8 cellular contexts compared by ENCODE assay signal in the genomic region with DNA sequence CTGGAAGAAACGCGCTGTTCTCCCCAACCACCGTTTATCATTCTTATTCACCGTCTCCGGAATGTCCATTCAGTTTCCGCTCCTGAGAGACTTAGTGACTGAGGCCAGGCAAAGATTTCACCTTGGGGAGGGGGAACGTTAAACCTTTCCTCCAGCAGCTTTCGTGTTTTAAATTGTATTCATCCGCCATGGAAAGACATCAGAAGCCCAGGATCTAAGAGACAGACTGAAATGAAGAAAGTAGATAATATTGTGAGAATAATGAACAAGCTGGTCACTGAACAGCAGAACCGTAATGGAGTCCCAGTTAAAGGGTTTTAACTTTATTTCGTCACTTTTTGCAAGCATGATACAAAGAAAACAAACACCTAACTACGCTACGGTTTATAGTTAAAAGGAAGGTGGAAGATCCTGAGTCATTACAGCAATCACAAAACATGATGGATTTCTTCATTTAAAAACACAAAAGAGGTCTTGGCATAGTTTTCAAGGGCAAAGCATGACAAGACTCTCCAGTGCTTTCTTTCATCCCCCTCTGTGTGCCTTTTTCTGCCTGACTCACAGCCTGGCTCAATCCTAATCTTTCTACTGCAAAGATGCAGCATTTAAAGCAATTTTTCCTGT. TPM values are rescaled to one million over a fixed set of nuclear protein-coding genes. Genes with fewer than 3 reads are reported as not detected.
DNase-seq lines count a peak whose midpoint lies in the region; ATAC-seq and TF ChIP-seq lines count a peak whose summit lies in the region.

No MANE protein-coding gene starts in this region.

- peak overlapping the region; percentile 94 for H3K4me3 Mint-ChIP-seq in activated T-helper 1 cell treated with anti-CD3 and anti-CD28 coated beads, Interleukin-12 subunit alpha, Interleukin-12 subunit beta, Interleukin-2, Interleukin-4 antibody, amounts not matched to agents 30 ng/mL and 10 ng/mL and 1 ng/mL, durations not matched to agents 14 hours and 24 hours and 36 hours

- H3K27me3 ChIP-seq in right atrium auricular region: no peaks in the 10 kb centered on the region

- peak overlapping the region; percentile 100 for H3K27ac ChIP-seq in right atrium auricular region

- intact Hi-C loops in activated T-helper 1 cell treated with anti-CD3 and anti-CD28 coated beads, Interleukin-12 subunit alpha, Interleukin-12 subunit beta, Interleukin-2, Interleukin-4 antibody, amounts not matched to agents 30 ng/mL and 10 ng/mL and 1 ng/mL, durations not matched to agents 14 hours and 24 hours and 36 hours (cut with micrococcal nuclease): loop anchor here (1.0 to 10.0 kb wide), 11 partner anchors 206 to 2001 kb away; a partner anchor contains a TSS

- H3K4me3 ChIP-seq in right atrium auricular region: peak overlapping the region; percentile 37 to 83
- peak overlapping the region; percentile 77 for H3K4me3 ChIP-seq in skeletal muscle cell (ENCODE audit: low read depth, low read length)

- no peaks in the 10 kb centered on the region for H3K9me3 Mint-ChIP-seq in activated T-helper 1 cell treated with anti-CD3 and anti-CD28 coated beads, Interleukin-12 subunit alpha, Interleukin-12 subunit beta, Interleukin-2, Interleukin-4 antibody, amounts not matched to agents 30 ng/mL and 10 ng/mL and 1 ng/mL, durations not matched to agents 14 hours and 24 hours and 36 hours

- no peaks in the 10 kb centered on the region for H3K9me3 ChIP-seq in right atrium auricular region

- H3K36me3 ChIP-seq in right atrium auricular region: no peaks in the 10 kb centered on the region

- H3K4me1 ChIP-seq in right atrium auricular region: peaks cover 0 to 35% of the 10 kb centered on the region in 2 donors

- peaks cover 2% of the 10 kb centered on the region for H3K36me3 Mint-ChIP-seq in activated T-helper 1 cell treated with anti-CD3 and anti-CD28 coated beads, Interleukin-12 subunit alpha, Interleukin-12 subunit beta, Interleukin-2, Interleukin-4 antibody, amounts not matched to agents 30 ng/mL and 10 ng/mL and 1 ng/mL, durations not matched to agents 14 hours and 24 hours and 36 hours (ENCODE audit: low read depth)

- H3K27me3 Mint-ChIP-seq in activated T-helper 1 cell treated with anti-CD3 and anti-CD28 coated beads, Interleukin-12 subunit alpha, Interleukin-12 subunit beta, Interleukin-2, Interleukin-4 antibody, amounts not matched to agents 30 ng/mL and 10 ng/mL and 1 ng/mL, durations not matched to agents 14 hours and 24 hours and 36 hours (ENCODE audit: insufficient read depth): no peaks in the 10 kb centered on the region

- peak; percentile 3 for DNase-seq in AG09319 (ENCODE audit: extremely low read depth, low read depth)
- no peak for DNase-seq in activated T-helper 1 cell treated with anti-CD3 and anti-CD28 coated beads, Interleukin-12 subunit alpha, Interleukin-12 subunit beta, Interleukin-2, Interleukin-4 antibody, amounts not matched to agents 30 ng/mL and 10 ng/mL and 1 ng/mL, durations not matched to agents 14 hours and 24 hours and 36 hours (ENCODE audit: low spot score)
- DNase-seq in right atrium auricular region (ENCODE audit: low spot score): no peak
- DNase-seq in skeletal muscle cell (ENCODE audit: low read depth): peak; percentile 39
- no peak for DNase-seq in NOMO-1 (lab: John Stamatoyannopoulos, UW; ENCODE audit: unreplicated experiment in 2 of 2)
- DNase-seq in activated CD4-positive, alpha-beta T cell treated with anti-CD3 and anti-CD28 coated beads, Interleukin-2, amount 50 U/mL, for 4 hours: no peak

- no peak for TF ChIP-seq CTCF in AG09319 (IDR thresholded peaks at IDR 0.05; ENCODE audit: low read depth, low read length)
- no peak for TF ChIP-seq CTCF in right atrium auricular region (IDR thresholded peaks at IDR 0.05)

- H3K4me1 Mint-ChIP-seq in activated T-helper 1 cell treated with anti-CD3 and anti-CD28 coated beads, Interleukin-12 subunit alpha, Interleukin-12 subunit beta, Interleukin-2, Interleukin-4 antibody, amounts not matched to agents 30 ng/mL and 10 ng/mL and 1 ng/mL, durations not matched to agents 14 hours and 24 hours and 36 hours (ENCODE audit: low read depth): peaks cover 60% of the 10 kb centered on the region

- peak overlapping the region; percentile 89 for H3K27ac Mint-ChIP-seq in activated T-helper 1 cell treated with anti-CD3 and anti-CD28 coated beads, Interleukin-12 subunit alpha, Interleukin-12 subunit beta, Interleukin-2, Interleukin-4 antibody, amounts not matched to agents 30 ng/mL and 10 ng/mL and 1 ng/mL, durations not matched to agents 14 hours and 24 hours and 36 hours

- ATAC-seq in GM21447 (IDR thresholded peaks at IDR 0.05; ENCODE audit: unreplicated experiment): peak; percentile 9
- ATAC-seq in GM18519 (IDR thresholded peaks at IDR 0.05; ENCODE audit: low FRiP score, unreplicated experiment): no peak

RNA-seq across cellular contexts. Expression of a gene that starts 0.6 kb away (rescaled TPM):
- 12.8 and 14.0 TPM in 2 replicates for total RNA-seq in activated T-helper 1 cell treated with anti-CD3 and anti-CD28 coated beads, Interleukin-12 subunit alpha, Interleukin-12 subunit beta, Interleukin-2, Interleukin-4 antibody, amounts not matched to agents 30 ng/mL and 10 ng/mL and 1 ng/mL, durations not matched to agents 14 hours and 24 hours and 36 hours
- 10 to 100 TPM; 23.5 to 24.1 TPM for total RNA-seq in right atrium auricular region

RNA-seq across cellular contexts. Expression of a gene that starts 59.1 kb away (rescaled TPM):
- total RNA-seq in activated T-helper 1 cell treated with anti-CD3 and anti-CD28 coated beads, Interleukin-12 subunit alpha, Interleukin-12 subunit beta, Interleukin-2, Interleukin-4 antibody, amounts not matched to agents 30 ng/mL and 10 ng/mL and 1 ng/mL, durations not matched to agents 14 hours and 24 hours and 36 hours: not detected in 2 replicates
- 1 to 10 TPM in 1 of 2 donors, under 1 TPM in 1; 0.37 to 1.9 TPM for total RNA-seq in right atrium auricular region

Comparison
In these comparisons a context has a peak if more than half of its experiments do, and no peak if none do; other contexts are left out.
1. DNase-seq: peak in AG09319 (single experiment) and skeletal muscle cell (single experiment); none in activated T-helper 1 cell treated with anti-CD3 and anti-CD28 coated beads, Interleukin-12 subunit alpha, Interleukin-12 subunit beta, Interleukin-2, Interleukin-4 antibody, amounts not matched to agents 30 ng/mL and 10 ng/mL and 1 ng/mL, durations not matched to agents 14 hours and 24 hours and 36 hours (single experiment), right atrium auricular region (single experiment), NOMO-1 (0 of 2) and activated CD4-positive, alpha-beta T cell treated with anti-CD3 and anti-CD28 coated beads, Interleukin-2, amount 50 U/mL, for 4 hours (0 of 2).